In the genomic region with DNA sequence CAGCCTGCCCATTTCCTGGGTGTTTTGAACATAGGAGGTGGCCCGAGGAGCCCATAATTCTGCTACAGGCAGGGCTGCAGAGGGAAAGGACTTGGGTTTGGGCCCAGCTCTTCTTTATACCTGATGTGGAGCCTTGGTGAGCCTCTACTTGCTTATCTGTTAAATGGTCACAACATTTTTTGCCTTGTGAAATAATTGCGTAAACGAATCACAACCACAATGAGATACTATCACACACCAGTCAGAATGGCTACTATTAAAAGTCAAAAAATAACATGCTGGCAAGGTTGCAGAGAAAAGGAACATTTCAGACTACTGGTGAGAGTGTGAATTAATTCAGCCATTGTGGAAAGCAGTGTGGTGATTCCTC, we compare ENCODE assay signal across 18 cellular contexts. TPM values are rescaled to one million over a fixed set of nuclear protein-coding genes. Genes with fewer than 3 reads are reported as not detected.
DNase-seq lines count a peak whose midpoint lies in the region; ATAC-seq, FAIRE-seq and TF ChIP-seq lines count a peak whose summit lies in the region.
"Had no signal": no experiment of that assay in that cellular context is flagged by ENCODE, and none has a peak within 500 bp of the region (broad histone marks: within the 10 kb centered on the region; RNA-seq: fewer than 3 reads in every experiment).

No MANE protein-coding gene starts in this region.

- H3K27ac ChIP-seq in Peyer's patch (peak overlapping the region in 3 of 4 donors; percentile 62 to 96 (median 86)), HepG2 (ENCODE audit: extremely low read length, insufficient read depth, low read length) (peak overlapping the region; percentile 75), muscle layer of duodenum (ENCODE audit: low read length) (peak overlapping the region; percentile 8)
- H3K27ac ChIP-seq: C4-2B had no signal

- TF ChIP-seq CTCF in Peyer's patch (IDR thresholded peaks at IDR 0.05): no peak
- TF ChIP-seq CTCF in HepG2 (CRISPR knock-in tag; IDR thresholded peaks at IDR 0.05): no peak

- no peaks in the 10 kb centered on the region for H3K27me3 ChIP-seq in Peyer's patch
- H3K27me3 ChIP-seq in HepG2 (ENCODE audit: control insufficient read depth in 1 of 2, insufficient read depth in 2 of 2, low read length in 2 of 2): no peaks in the 10 kb centered on the region; a peak in 1 of 5 replicates
- H3K27me3 ChIP-seq in muscle layer of duodenum (ENCODE audit: low read depth, low read length): peaks cover 7% of the 10 kb centered on the region

- WGBS in HepG2 (ENCODE audit: low lambda C conversion rate): 50% methylated on average over 3 of the region's 3 CpGs

- no peak for TF ChIP-seq RAD21 in HepG2 (CRISPR knock-in tag; IDR thresholded peaks at IDR 0.05)

- no peaks in the 10 kb centered on the region for H3K9me3 ChIP-seq in Peyer's patch
- H3K9me3 ChIP-seq in HepG2 (ENCODE audit: low read length): no peaks in the 10 kb centered on the region
- H3K9me3 ChIP-seq in muscle layer of duodenum (ENCODE audit: control insufficient read depth in 1 of 2, low read length in 2 of 2): no peaks in the 10 kb centered on the region

- TF ChIP-seq EP300 in HepG2 (IDR thresholded peaks at IDR 0.05; ENCODE audit: low read depth in 2 of 2, low read length in 2 of 2) (no peak), HepG2 (CRISPR knock-in tag; IDR thresholded peaks at IDR 0.05; ENCODE audit: borderline replicate concordance) (no peak)

- no peak overlapping the region for H3K9ac ChIP-seq in HepG2 (ENCODE audit: insufficient read depth, low read depth, low read length)

- H4K20me1 ChIP-seq in HepG2 (ENCODE audit: insufficient read depth, low read length): peaks cover 1% of the 10 kb centered on the region; the same call in 1 of the 2 replicates

- no peak for DNase-seq in Peyer's patch
- DNase-seq in HepG2 (ENCODE audit: low spot score): no peak
- DNase-seq in foreskin melanocyte: no peak
- no peak for DNase-seq in head of caudate nucleus
- no peak for DNase-seq in globus pallidus (ENCODE audit: low spot score)
- DNase-seq: AML-193; CD4-positive, alpha-beta T cell; DMS153; DMS79; GF-D8; HCEC 1CT had no signal

- intact Hi-C loops in HepG2 (cut with micrococcal nuclease; ENCODE audit: unreplicated experiment): no loop called here
- intact Hi-C loops in head of caudate nucleus (cut with DNase I): loop anchor here (2.0 kb wide), 1 partner anchor 47 kb away; no protein-coding TSS in a partner anchor

- H3K4me1 ChIP-seq in Peyer's patch: peaks cover 0 to 28% (median 4%) of the 10 kb centered on the region in 4 donors
- peaks cover 89% of the 10 kb centered on the region for H3K4me1 ChIP-seq in HepG2 (ENCODE audit: insufficient read depth, low read length)
- H3K4me1 ChIP-seq in muscle layer of duodenum (ENCODE audit: control insufficient read depth in 1 of 2, insufficient read depth in 2 of 2, low read length in 2 of 2): no peaks in the 10 kb centered on the region

- no peak overlapping the region for H2AFZ ChIP-seq in HepG2 (ENCODE audit: low read length)
- H2AFZ ChIP-seq: GM23338 had no signal

- TSS peak; percentile 97 for BruUV-seq in HepG2 (replicated peaks; lab: Mats Ljungman, UMichigan)

- peaks cover 10% of the 10 kb centered on the region for H3K79me2 ChIP-seq in HepG2 (ENCODE audit: insufficient read depth, low read length)

- POLR2A ChIA-PET in HepG2 (lab: Yijun Ruan, JAX): interaction anchor here (1.1 to 3.1 kb wide), 9 partner anchors 7 to 116 kb away, joined by 3 to 19 read pairs (median 6); partner anchors contain the start of gene RNU2-63P

- H3K4me3 ChIP-seq in Peyer's patch (no peak overlapping the region), HepG2 (replicated peaks in 1 of 3; ENCODE audit: insufficient read depth in 1 of 3, low read depth in 2 of 3, low read length in 3 of 3) (no peak overlapping the region), muscle layer of duodenum (ENCODE audit: low read depth in 1 of 2, low read length in 2 of 2) (no peak overlapping the region)
- H3K4me3 ChIP-seq: GM23338 had no signal

- in situ Hi-C loops in HepG2 (cut with HindIII; ENCODE audit: extremely low pct_ligation_motif_present, low pct_unique_long_range_greater_than_20kb): no loop called here

- ATAC-seq in HepG2 (no peak), HG03280 (IDR thresholded peaks at IDR 0.05; ENCODE audit: unreplicated experiment) (no peak)
- ATAC-seq: GM23338 had no signal

- CTCF ChIA-PET in HepG2 (lab: Yijun Ruan, JAX; ENCODE audit: low intra/inter-chr PET ratio, low total read pairs): no interaction called here

- peak overlapping the region; percentile 63 for H3K4me2 ChIP-seq in HepG2 (ENCODE audit: low read depth, low read length)
- H3K4me2 ChIP-seq: GM23338 had no signal

- no peak for FAIRE-seq in HepG2 (lab: Jason Lieb, UNC)
- FAIRE-seq: A204.1, H54 had no signal

- no peak for TF ChIP-seq POLR2A in Peyer's patch (IDR thresholded peaks at IDR 0.05)
- TF ChIP-seq POLR2A in HepG2 (IDR thresholded peaks at IDR 0.05; ENCODE audit: insufficient read depth in 1 of 2, low read depth in 2 of 2, low read length in 2 of 2): no peak

- no peaks in the 10 kb centered on the region for H3K36me3 ChIP-seq in Peyer's patch
- no peaks in the 10 kb centered on the region for H3K36me3 ChIP-seq in HepG2 (replicated peaks in 1 of 2; ENCODE audit: control insufficient read depth in 1 of 2, insufficient read depth in 2 of 2, low read length in 2 of 2)
- H3K36me3 ChIP-seq in muscle layer of duodenum (ENCODE audit: control insufficient read depth in 1 of 2, insufficient read depth in 2 of 2, low read length in 2 of 2): no peaks in the 10 kb centered on the region

TF ChIP-seq in HepG2, 621 proteins besides CTCF, POLR2A, EP300 and RAD21 (continues in another document):
- TF ChIP-seq MEF2D (CRISPR knock-in tag; IDR thresholded peaks at IDR 0.05) (no peak), POGZ (CRISPR knock-in tag; IDR thresholded peaks at IDR 0.05) (0 out of 2 replicates have a peak, but pooled peaks have one; percentile 5), ADNP (CRISPR knock-in tag; IDR thresholded peaks at IDR 0.05) (0 out of 2 replicates have a peak, but pooled peaks have one; percentile 49)

RNA-seq across cellular contexts. Expression of gene FABP1, which starts 4.1 kb away (rescaled TPM):
- total RNA-seq in Peyer's patch: 1,000 to 10,000 TPM in 2 of 4 donors, 100 to 1,000 TPM in 2; 598 to 2,513 (median 1,116) TPM
- 644 and 930 TPM in 2 replicates for total RNA-seq in HepG2 (2016; rRNA removed; fragmentation: Illumina TruSeq; extraction: Trizol)
- 281 and 361 TPM in 2 replicates for total RNA-seq in HepG2 (2016; cell fraction: cytosol; rRNA removed; fragmentation: Illumina TruSeq; extraction: Trizol; ENCODE audit: low read depth)
- 658 and 997 TPM in 2 replicates for total RNA-seq in HepG2 (2016; cell fraction: insoluble cytoplasmic fraction; rRNA removed; fragmentation: Illumina TruSeq; extraction: Trizol)
- 241 and 301 TPM in 2 replicates for total RNA-seq in HepG2 (2016; cell fraction: membrane; rRNA removed; fragmentation: Illumina TruSeq; extraction: Trizol)
- total RNA-seq in HepG2 (2016; cell fraction: nucleus; rRNA removed; fragmentation: Illumina TruSeq; extraction: Trizol): 195 and 218 TPM in 2 replicates
- polyA plus RNA-seq in HepG2 (2011; rRNA removed): 1,478 and 1,608 TPM in 2 replicates
- 1,357 and 2,069 TPM in 2 replicates for polyA plus RNA-seq in HepG2 (2011; cell fraction: cytosol; rRNA removed)
- 273 and 414 TPM in 2 replicates for polyA plus RNA-seq in HepG2 (2011; cell fraction: nucleus; rRNA removed)
- 2,038 and 4,995 TPM in 2 replicates for polyA plus RNA-seq in HepG2 (2012)
- polyA plus RNA-seq in HepG2 (2016; cell fraction: cytosol; fragmentation: Illumina TruSeq; extraction: Trizol; ENCODE audit: low read depth): 515 and 788 TPM in 2 replicates
- polyA plus RNA-seq in HepG2 (2016; cell fraction: insoluble cytoplasmic fraction; fragmentation: Illumina TruSeq; extraction: Trizol; ENCODE audit: low read depth): 1,913 and 2,232 TPM in 2 replicates
- 370 and 531 TPM in 2 replicates for polyA plus RNA-seq in HepG2 (2016; cell fraction: membrane; fragmentation: Illumina TruSeq; extraction: Trizol; ENCODE audit: low read depth)
- polyA plus RNA-seq in HepG2 (2016; cell fraction: nucleus; fragmentation: Illumina TruSeq; extraction: Trizol; ENCODE audit: insufficient read depth, low read depth): 669 and 685 TPM in 2 replicates
- 148 TPM in 1 of 2 replicates, not detected in the other for polyA minus RNA-seq in HepG2 (2011; rRNA and poly(A)+ RNA removed; ENCODE audit: low replicate concordance)
- 423 and 495 TPM in 2 replicates for polyA minus RNA-seq in HepG2 (2011; cell fraction: cytosol; rRNA and poly(A)+ RNA removed)
- 182 and 351 TPM in 2 replicates for polyA minus RNA-seq in HepG2 (2011; cell fraction: nucleus; rRNA and poly(A)+ RNA removed)
- total RNA-seq: CD4-positive, alpha-beta T cell; GM23338 had no signal
- polyA plus RNA-seq: BJ, GM23338 had no signal

RNA-seq across cellular contexts. Expression of gene THNSL2, which starts 38.2 kb away (rescaled TPM):
- total RNA-seq in Peyer's patch (10 to 100 TPM in 3 of 4 donors, 1 to 10 TPM in 1; 2.5 to 68.5 (median 33.1) TPM), HepG2 (2016; rRNA removed; fragmentation: Illumina TruSeq; extraction: Trizol) (not detected in 2 replicates)
- not detected in 2 replicates for total RNA-seq in HepG2 (2016; cell fraction: cytosol; rRNA removed; fragmentation: Illumina TruSeq; extraction: Trizol; ENCODE audit: low read depth)
- not detected in 2 replicates for total RNA-seq in HepG2 (2016; cell fraction: insoluble cytoplasmic fraction; rRNA removed; fragmentation: Illumina TruSeq; extraction: Trizol)
- not detected in 2 replicates for total RNA-seq in HepG2 (2016; cell fraction: membrane; rRNA removed; fragmentation: Illumina TruSeq; extraction: Trizol)
- not detected in 2 replicates for total RNA-seq in HepG2 (2016; cell fraction: nucleus; rRNA removed; fragmentation: Illumina TruSeq; extraction: Trizol)
- not detected in 2 replicates for polyA plus RNA-seq in HepG2 (2011; rRNA removed)
- not detected in 2 replicates for polyA plus RNA-seq in HepG2 (2011; cell fraction: cytosol; rRNA removed)
- polyA plus RNA-seq in HepG2 (2011; cell fraction: nucleus; rRNA removed): not detected in 2 replicates
- not detected in 2 replicates for polyA plus RNA-seq in HepG2 (2012)
- not detected in 2 replicates for polyA plus RNA-seq in HepG2 (2016; cell fraction: cytosol; fragmentation: Illumina TruSeq; extraction: Trizol; ENCODE audit: low read depth)
- not detected in 2 replicates for polyA plus RNA-seq in HepG2 (2016; cell fraction: insoluble cytoplasmic fraction; fragmentation: Illumina TruSeq; extraction: Trizol; ENCODE audit: low read depth)
- not detected in 2 replicates for polyA plus RNA-seq in HepG2 (2016; cell fraction: membrane; fragmentation: Illumina TruSeq; extraction: Trizol; ENCODE audit: low read depth)
- not detected in 2 replicates for polyA plus RNA-seq in HepG2 (2016; cell fraction: nucleus; fragmentation: Illumina TruSeq; extraction: Trizol; ENCODE audit: insufficient read depth, low read depth)
- not detected in 2 replicates for polyA minus RNA-seq in HepG2 (2011; rRNA and poly(A)+ RNA removed; ENCODE audit: low replicate concordance)
- not detected in 2 replicates for polyA minus RNA-seq in HepG2 (2011; cell fraction: cytosol; rRNA and poly(A)+ RNA removed)
- polyA minus RNA-seq in HepG2 (2011; cell fraction: nucleus; rRNA and poly(A)+ RNA removed): not detected in 2 replicates

Comparison
In these comparisons a context has a peak if more than half of its experiments do, and no peak if none do; other contexts are left out.
1. H3K27ac ChIP-seq: peak in every context shown above with its lines; median percentile 86 in Peyer's patch; 75 in HepG2; 8 in muscle layer of duodenum.